Comparison of ENCODE assay signal across 1 cellular context in the genomic region with DNA sequence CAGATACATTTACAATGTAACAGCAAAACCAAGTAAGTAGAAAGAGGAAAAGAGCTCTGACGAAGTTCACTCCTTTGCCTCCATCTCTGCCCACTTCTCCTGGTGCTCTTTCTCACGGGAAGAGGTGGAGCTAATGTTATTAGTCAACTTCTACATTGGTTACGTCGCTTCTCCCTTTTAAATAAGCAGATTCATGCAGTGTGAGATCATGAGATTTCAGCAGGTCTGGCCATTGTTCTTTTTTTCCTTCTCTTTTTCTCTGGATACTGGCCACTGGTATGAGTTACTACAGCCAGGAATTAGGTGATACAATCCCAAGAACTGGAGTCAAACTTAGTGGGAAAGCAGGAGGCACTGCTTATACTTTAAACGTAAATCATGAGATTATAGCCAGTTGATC.
TF ChIP-seq lines count a peak whose summit lies in the region.

No MANE protein-coding gene starts in this region.

TF ChIP-seq in endothelial cell of umbilical vein, 7 proteins besides CTCF, POLR2A, EP300 and RAD21 (continued from another document):
- TF ChIP-seq JUN (IDR thresholded peaks at IDR 0.05; ENCODE audit: borderline replicate concordance, insufficient read depth, insufficient read length, low read depth), result peak; percentile 67
- no peak for TF ChIP-seq GATA2 (IDR thresholded peaks at IDR 0.05; ENCODE audit: insufficient read depth, insufficient read length, low read depth, low read length)
- TF ChIP-seq MYC (IDR thresholded peaks at IDR 0.05; ENCODE audit: low read depth, low read length), result no peak
